ENCODE assay signal across 1 cellular context in the genomic region with DNA sequence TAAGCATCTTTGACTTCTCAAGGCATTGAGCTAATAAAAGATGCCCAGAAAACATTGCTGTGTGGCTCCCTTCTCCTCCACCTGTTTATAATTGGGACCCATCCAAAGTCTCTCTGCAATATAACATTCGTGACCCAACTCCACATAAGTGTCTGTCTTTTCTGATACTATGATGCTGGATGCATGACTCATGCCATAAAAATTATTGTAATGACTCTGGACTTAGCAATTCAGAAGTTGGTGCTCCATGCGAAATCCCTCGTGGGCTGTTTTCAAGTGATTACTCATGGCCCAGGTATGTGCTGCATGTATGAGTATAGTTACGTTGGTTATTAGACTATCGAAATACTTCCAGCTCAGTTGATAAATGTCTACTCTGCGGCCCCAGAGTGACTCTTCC.
TF ChIP-seq lines count a peak whose summit lies in the region.

No MANE protein-coding gene starts in this region.

TF ChIP-seq in HEK293, 187 proteins besides CTCF, POLR2A, EP300 and RAD21 (continued from another document and continues in another):
- TF ChIP-seq, protein P1, sequence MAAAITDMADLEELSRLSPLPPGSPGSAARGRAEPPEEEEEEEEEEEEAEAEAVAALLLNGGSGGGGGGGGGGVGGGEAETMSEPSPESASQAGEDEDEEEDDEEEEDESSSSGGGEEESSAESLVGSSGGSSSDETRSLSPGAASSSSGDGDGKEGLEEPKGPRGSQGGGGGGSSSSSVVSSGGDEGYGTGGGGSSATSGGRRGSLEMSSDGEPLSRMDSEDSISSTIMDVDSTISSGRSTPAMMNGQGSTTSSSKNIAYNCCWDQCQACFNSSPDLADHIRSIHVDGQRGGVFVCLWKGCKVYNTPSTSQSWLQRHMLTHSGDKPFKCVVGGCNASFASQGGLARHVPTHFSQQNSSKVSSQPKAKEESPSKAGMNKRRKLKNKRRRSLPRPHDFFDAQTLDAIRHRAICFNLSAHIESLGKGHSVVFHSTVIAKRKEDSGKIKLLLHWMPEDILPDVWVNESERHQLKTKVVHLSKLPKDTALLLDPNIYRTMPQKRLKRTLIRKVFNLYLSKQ (tag by site-specific recombination; IDR thresholded peaks at IDR 0.05; ENCODE audit: borderline replicate concordance): no peak
- TF ChIP-seq ZNF571 (tag by site-specific recombination; IDR thresholded peaks at IDR 0.05) (no peak), BCL11B (tag by site-specific recombination; IDR thresholded peaks at IDR 0.05; ENCODE audit: low read depth) (no peak), ZNF792 (tag by site-specific recombination; IDR thresholded peaks at IDR 0.05) (no peak), TRIM28 (IDR thresholded peaks at IDR 0.05; ENCODE audit: borderline replicate concordance, low read length) (peak; percentile 88), GLIS2 (tag by site-specific recombination; IDR thresholded peaks at IDR 0.05) (no peak), ZNF555 (tag by site-specific recombination; conservative IDR thresholded peaks at IDR 0.05) (no peak), ZNF561 (tag by site-specific recombination; IDR thresholded peaks at IDR 0.05; ENCODE audit: borderline replicate concordance) (no peak), ZSCAN16 (tag by site-specific recombination; IDR thresholded peaks at IDR 0.05) (no peak), ZNF560 (tag by site-specific recombination; IDR thresholded peaks at IDR 0.05; ENCODE audit: borderline replicate concordance) (no peak), ZNF155 (tag by site-specific recombination; IDR thresholded peaks at IDR 0.05) (no peak), ZNF654 (tag by site-specific recombination; IDR thresholded peaks at IDR 0.05; ENCODE audit: low read depth) (no peak), ZNF558 (tag by site-specific recombination; IDR thresholded peaks at IDR 0.05) (peak; percentile 86), KLF10 (tag by site-specific recombination; IDR thresholded peaks at IDR 0.05) (peak; percentile 80), ZNF664 (tag by site-specific recombination; IDR thresholded peaks at IDR 0.05) (no peak), ZNF132 (tag by site-specific recombination; IDR thresholded peaks at IDR 0.05; ENCODE audit: borderline replicate concordance) (no peak), ZNF600 (tag by site-specific recombination; IDR thresholded peaks at IDR 0.05) (peak; percentile 48; the same call in 1 of the 2 replicates), ZNF76 (tag by site-specific recombination; IDR thresholded peaks at IDR 0.05; ENCODE audit: borderline replicate concordance, low read depth) (no peak), ZNF157 (tag by site-specific recombination; IDR thresholded peaks at IDR 0.05) (no peak), ZFP69B (tag by site-specific recombination; IDR thresholded peaks at IDR 0.05) (peak; percentile 63), ZNF10 (tag by site-specific recombination; IDR thresholded peaks at IDR 0.05) (no peak; the same call in 1 of the 2 replicates), ZNF701 (tag by site-specific recombination; IDR thresholded peaks at IDR 0.05) (no peak), SP7 (tag by site-specific recombination; IDR thresholded peaks at IDR 0.05) (peak; percentile 89), ZNF311 (tag by site-specific recombination; IDR thresholded peaks at IDR 0.05; ENCODE audit: borderline replicate concordance) (no peak), ZNF670 (tag by site-specific recombination; IDR thresholded peaks at IDR 0.05; ENCODE audit: low read depth) (no peak), ZNF19 (tag by site-specific recombination; IDR thresholded peaks at IDR 0.05; ENCODE audit: low read depth) (no peak), GLIS1 (tag by site-specific recombination; IDR thresholded peaks at IDR 0.05) (no peak), MZF1 (tag by site-specific recombination; IDR thresholded peaks at IDR 0.05; ENCODE audit: borderline replicate concordance) (no peak), ZNF416 (tag by site-specific recombination; IDR thresholded peaks at IDR 0.05) (no peak), ZNF138 (tag by site-specific recombination; IDR thresholded peaks at IDR 0.05; ENCODE audit: borderline replicate concordance) (no peak), ZFP37 (tag by site-specific recombination; IDR thresholded peaks at IDR 0.05) (no peak; the same call in 1 of the 2 replicates), BCL11A (tag by site-specific recombination; IDR thresholded peaks at IDR 0.05; ENCODE audit: low read depth) (peak; percentile 87; the same call in 1 of the 2 replicates), ZNF221 (tag by site-specific recombination; IDR thresholded peaks at IDR 0.05; ENCODE audit: borderline replicate concordance) (no peak), ZNF473 (tag by site-specific recombination; IDR thresholded peaks at IDR 0.05) (no peak), ZNF112 (tag by site-specific recombination; IDR thresholded peaks at IDR 0.05) (no peak), ZNF133 (tag by site-specific recombination; IDR thresholded peaks at IDR 0.05) (no peak), ZNF610 (tag by site-specific recombination; IDR thresholded peaks at IDR 0.05; ENCODE audit: borderline replicate concordance) (no peak), ZNF114 (tag by site-specific recombination; IDR thresholded peaks at IDR 0.05) (no peak), REPIN1 (tag by site-specific recombination; IDR thresholded peaks at IDR 0.05; ENCODE audit: low read depth) (no peak), ZNF707 (tag by site-specific recombination; IDR thresholded peaks at IDR 0.05) (no peak), ZBTB21 (tag by site-specific recombination; IDR thresholded peaks at IDR 0.05) (peak; percentile 74), ZXDB (tag by site-specific recombination; IDR thresholded peaks at IDR 0.05) (peak; percentile 72), KLF16 (tag by site-specific recombination; IDR thresholded peaks at IDR 0.05) (peak; percentile 43; the same call in 1 of the 2 replicates), IKZF3 (tag by site-specific recombination; IDR thresholded peaks at IDR 0.05) (no peak), YY1 (tag by site-specific recombination; IDR thresholded peaks at IDR 0.05) (no peak)
- TF ChIP-seq, protein P2, sequence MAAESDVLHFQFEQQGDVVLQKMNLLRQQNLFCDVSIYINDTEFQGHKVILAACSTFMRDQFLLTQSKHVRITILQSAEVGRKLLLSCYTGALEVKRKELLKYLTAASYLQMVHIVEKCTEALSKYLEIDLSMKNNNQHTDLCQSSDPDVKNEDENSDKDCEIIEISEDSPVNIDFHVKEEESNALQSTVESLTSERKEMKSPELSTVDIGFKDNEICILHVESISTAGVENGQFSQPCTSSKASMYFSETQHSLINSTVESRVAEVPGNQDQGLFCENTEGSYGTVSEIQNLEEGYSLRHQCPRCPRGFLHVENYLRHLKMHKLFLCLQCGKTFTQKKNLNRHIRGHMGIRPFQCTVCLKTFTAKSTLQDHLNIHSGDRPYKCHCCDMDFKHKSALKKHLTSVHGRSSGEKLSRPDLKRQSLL (tag by site-specific recombination; IDR thresholded peaks at IDR 0.05): no peak
- TF ChIP-seq, protein P3, sequence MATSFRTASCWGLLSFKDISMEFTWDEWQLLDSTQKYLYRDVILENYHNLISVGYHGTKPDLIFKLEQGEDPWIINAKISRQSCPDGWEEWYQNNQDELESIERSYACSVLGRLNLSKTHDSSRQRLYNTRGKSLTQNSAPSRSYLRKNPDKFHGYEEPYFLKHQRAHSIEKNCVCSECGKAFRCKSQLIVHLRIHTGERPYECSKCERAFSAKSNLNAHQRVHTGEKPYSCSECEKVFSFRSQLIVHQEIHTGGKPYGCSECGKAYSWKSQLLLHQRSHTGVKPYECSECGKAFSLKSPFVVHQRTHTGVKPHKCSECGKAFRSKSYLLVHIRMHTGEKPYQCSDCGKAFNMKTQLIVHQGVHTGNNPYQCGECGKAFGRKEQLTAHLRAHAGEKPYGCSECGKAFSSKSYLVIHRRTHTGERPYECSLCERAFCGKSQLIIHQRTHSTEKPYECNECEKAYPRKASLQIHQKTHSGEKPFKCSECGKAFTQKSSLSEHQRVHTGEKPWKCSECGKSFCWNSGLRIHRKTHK (tag by site-specific recombination; IDR thresholded peaks at IDR 0.05): no peak
- TF ChIP-seq, protein P4, sequence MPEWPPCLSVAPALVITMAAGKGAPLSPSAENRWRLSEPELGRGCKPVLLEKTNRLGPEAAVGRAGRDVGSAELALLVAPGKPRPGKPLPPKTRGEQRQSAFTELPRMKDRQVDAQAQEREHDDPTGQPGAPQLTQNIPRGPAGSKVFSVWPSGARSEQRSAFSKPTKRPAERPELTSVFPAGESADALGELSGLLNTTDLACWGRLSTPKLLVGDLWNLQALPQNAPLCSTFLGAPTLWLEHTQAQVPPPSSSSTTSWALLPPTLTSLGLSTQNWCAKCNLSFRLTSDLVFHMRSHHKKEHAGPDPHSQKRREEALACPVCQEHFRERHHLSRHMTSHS (tag by site-specific recombination; IDR thresholded peaks at IDR 0.05): no peak
- TF ChIP-seq, protein P5, sequence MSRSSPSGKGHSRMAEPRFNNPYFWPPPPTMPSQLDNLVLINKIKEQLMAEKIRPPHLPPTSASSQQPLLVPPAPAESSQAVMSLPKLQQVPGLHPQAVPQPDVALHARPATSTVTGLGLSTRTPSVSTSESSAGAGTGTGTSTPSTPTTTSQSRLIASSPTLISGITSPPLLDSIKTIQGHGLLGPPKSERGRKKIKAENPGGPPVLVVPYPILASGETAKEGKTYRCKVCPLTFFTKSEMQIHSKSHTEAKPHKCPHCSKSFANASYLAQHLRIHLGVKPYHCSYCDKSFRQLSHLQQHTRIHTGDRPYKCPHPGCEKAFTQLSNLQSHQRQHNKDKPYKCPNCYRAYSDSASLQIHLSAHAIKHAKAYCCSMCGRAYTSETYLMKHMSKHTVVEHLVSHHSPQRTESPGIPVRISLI (tag by site-specific recombination; IDR thresholded peaks at IDR 0.05): peak; percentile 38; the same call in 1 of the 2 replicates
- TF ChIP-seq, protein P6, sequence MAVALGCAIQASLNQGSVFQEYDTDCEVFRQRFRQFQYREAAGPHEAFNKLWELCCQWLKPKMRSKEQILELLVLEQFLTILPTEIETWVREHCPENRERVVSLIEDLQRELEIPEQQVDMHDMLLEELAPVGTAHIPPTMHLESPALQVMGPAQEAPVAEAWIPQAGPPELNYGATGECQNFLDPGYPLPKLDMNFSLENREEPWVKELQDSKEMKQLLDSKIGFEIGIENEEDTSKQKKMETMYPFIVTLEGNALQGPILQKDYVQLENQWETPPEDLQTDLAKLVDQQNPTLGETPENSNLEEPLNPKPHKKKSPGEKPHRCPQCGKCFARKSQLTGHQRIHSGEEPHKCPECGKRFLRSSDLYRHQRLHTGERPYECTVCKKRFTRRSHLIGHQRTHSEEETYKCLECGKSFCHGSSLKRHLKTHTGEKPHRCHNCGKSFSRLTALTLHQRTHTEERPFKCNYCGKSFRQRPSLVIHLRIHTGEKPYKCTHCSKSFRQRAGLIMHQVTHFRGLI (tag by site-specific recombination; IDR thresholded peaks at IDR 0.05): no peak
- TF ChIP-seq, protein P7, sequence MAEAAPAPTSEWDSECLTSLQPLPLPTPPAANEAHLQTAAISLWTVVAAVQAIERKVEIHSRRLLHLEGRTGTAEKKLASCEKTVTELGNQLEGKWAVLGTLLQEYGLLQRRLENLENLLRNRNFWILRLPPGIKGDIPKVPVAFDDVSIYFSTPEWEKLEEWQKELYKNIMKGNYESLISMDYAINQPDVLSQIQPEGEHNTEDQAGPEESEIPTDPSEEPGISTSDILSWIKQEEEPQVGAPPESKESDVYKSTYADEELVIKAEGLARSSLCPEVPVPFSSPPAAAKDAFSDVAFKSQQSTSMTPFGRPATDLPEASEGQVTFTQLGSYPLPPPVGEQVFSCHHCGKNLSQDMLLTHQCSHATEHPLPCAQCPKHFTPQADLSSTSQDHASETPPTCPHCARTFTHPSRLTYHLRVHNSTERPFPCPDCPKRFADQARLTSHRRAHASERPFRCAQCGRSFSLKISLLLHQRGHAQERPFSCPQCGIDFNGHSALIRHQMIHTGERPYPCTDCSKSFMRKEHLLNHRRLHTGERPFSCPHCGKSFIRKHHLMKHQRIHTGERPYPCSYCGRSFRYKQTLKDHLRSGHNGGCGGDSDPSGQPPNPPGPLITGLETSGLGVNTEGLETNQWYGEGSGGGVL (tag by site-specific recombination; IDR thresholded peaks at IDR 0.05): no peak
- TF ChIP-seq, protein P8, sequence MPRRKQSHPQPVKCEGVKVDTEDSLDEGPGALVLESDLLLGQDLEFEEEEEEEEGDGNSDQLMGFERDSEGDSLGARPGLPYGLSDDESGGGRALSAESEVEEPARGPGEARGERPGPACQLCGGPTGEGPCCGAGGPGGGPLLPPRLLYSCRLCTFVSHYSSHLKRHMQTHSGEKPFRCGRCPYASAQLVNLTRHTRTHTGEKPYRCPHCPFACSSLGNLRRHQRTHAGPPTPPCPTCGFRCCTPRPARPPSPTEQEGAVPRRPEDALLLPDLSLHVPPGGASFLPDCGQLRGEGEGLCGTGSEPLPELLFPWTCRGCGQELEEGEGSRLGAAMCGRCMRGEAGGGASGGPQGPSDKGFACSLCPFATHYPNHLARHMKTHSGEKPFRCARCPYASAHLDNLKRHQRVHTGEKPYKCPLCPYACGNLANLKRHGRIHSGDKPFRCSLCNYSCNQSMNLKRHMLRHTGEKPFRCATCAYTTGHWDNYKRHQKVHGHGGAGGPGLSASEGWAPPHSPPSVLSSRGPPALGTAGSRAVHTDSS (tag by site-specific recombination; IDR thresholded peaks at IDR 0.05): no peak
- TF ChIP-seq, protein P9, sequence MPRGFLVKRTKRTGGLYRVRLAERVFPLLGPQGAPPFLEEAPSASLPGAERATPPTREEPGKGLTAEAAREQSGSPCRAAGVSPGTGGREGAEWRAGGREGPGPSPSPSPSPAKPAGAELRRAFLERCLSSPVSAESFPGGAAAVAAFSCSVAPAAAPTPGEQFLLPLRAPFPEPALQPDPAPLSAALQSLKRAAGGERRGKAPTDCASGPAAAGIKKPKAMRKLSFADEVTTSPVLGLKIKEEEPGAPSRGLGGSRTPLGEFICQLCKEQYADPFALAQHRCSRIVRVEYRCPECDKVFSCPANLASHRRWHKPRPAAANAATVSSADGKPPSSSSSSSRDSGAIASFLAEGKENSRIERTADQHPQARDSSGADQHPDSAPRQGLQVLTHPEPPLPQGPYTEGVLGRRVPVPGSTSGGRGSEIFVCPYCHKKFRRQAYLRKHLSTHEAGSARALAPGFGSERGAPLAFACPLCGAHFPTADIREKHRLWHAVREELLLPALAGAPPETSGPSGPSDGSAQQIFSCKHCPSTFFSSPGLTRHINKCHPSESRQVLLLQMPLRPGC (tag by site-specific recombination; IDR thresholded peaks at IDR 0.05): peak; percentile 87
- TF ChIP-seq, protein P10, sequence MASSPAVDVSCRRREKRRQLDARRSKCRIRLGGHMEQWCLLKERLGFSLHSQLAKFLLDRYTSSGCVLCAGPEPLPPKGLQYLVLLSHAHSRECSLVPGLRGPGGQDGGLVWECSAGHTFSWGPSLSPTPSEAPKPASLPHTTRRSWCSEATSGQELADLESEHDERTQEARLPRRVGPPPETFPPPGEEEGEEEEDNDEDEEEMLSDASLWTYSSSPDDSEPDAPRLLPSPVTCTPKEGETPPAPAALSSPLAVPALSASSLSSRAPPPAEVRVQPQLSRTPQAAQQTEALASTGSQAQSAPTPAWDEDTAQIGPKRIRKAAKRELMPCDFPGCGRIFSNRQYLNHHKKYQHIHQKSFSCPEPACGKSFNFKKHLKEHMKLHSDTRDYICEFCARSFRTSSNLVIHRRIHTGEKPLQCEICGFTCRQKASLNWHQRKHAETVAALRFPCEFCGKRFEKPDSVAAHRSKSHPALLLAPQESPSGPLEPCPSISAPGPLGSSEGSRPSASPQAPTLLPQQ (tag by site-specific recombination; IDR thresholded peaks at IDR 0.05): peak; percentile 81
